15 cellular contexts compared by ENCODE assay signal in genomic region chr6:35970181-35970580, GRCh38. TPM values are rescaled to one million over a fixed set of nuclear protein-coding genes. Genes with fewer than 3 reads are reported as not detected.
DNase-seq lines count a peak whose midpoint lies in the region; ATAC-seq and TF ChIP-seq lines count a peak whose summit lies in the region.
"Had no signal": no experiment of that assay in that cellular context is flagged by ENCODE, and none has a peak within 500 bp of the region (broad histone marks: within the 10 kb centered on the region; RNA-seq: fewer than 3 reads in every experiment).

No MANE protein-coding gene starts in this region.

- TF ChIP-seq CTCF in IMR-90 (conservative IDR thresholded peaks at IDR 0.05; ENCODE audit: low read depth, low read length) (no peak), cardiac fibroblast (IDR thresholded peaks at IDR 0.05; ENCODE audit: low read depth, low read length) (no peak), GM13977 (IDR thresholded peaks at IDR 0.05; ENCODE audit: extremely low read depth, insufficient read depth, missing control alignments) (no peak), upper lobe of right lung (IDR thresholded peaks at IDR 0.05) (no peak)

- H2BK15ac ChIP-seq in IMR-90 (ENCODE audit: low read depth, low read length), result no peak overlapping the region; the same call in 2 of the 3 replicates

- dilution Hi-C loops in IMR-90 (cut with HindIII; ENCODE audit: low sequenced_read_pairs, unreplicated experiment), result no loop called here

- CTCF ChIA-PET in IMR-90 (lab: Yijun Ruan, JAX), result no interaction called here

- no peaks in the 10 kb centered on the region for H3K36me3 ChIP-seq in IMR-90 (ENCODE audit: control insufficient read depth, insufficient read depth, low read length)
- H3K36me3 ChIP-seq in upper lobe of right lung, result no peaks in the 10 kb centered on the region
- H3K36me3 ChIP-seq: BLaER1, SJSA1 had no signal

- H4K8ac ChIP-seq in IMR-90 (ENCODE audit: low read depth in 2 of 2, low read length in 2 of 2), result peak overlapping the region in 1 of 2 experiments; percentile 81; a peak in 3 of 4 replicates

- H3K27me3 ChIP-seq in IMR-90 (ENCODE audit: control insufficient read depth, insufficient read depth, low read length) (no peaks in the 10 kb centered on the region; the same call in 1 of the 2 replicates), upper lobe of right lung (no peaks in the 10 kb centered on the region)
- H3K27me3 ChIP-seq: BLaER1, SJSA1 had no signal

- no peak overlapping the region for H2BK5ac ChIP-seq in IMR-90 (ENCODE audit: low read depth, low read length, poor library complexity, severe bottlenecking)

- H4K91ac ChIP-seq in IMR-90 (ENCODE audit: insufficient read depth, low read depth, low read length), result no peak overlapping the region

- H3K9me1 ChIP-seq in IMR-90 (ENCODE audit: insufficient read depth, low read length), result no peaks in the 10 kb centered on the region; the same call in 1 of the 2 replicates

- H2AK5ac ChIP-seq in IMR-90 (ENCODE audit: low read depth, low read length), result no peak overlapping the region

- intact Hi-C loops in IMR-90 (cut with micrococcal nuclease), result no loop called here
- intact Hi-C loops in upper lobe of right lung (cut with DNase I), result no loop called here

- no peak overlapping the region for H2BK120ac ChIP-seq in IMR-90 (ENCODE audit: low read depth, low read length)

- no TSS peak for BruUV-seq in IMR-90 (replicated peaks; lab: Mats Ljungman, UMichigan)

- peak; percentile 77 for ATAC-seq in IMR-90 (ENCODE audit: low read depth)
- ATAC-seq in upper lobe of right lung, result no peak
- ATAC-seq in GM18858 (IDR thresholded peaks at IDR 0.05; ENCODE audit: unreplicated experiment), result no peak
- ATAC-seq: sciatic nerve; stimulated activated naive CD8-positive, alpha-beta T cell treated with anti-CD3 and anti-CD28 coated beads, Interleukin-15, Interleukin-2, amounts not matched to agents 100 U/mL and 50 U/mL, for 24 hours had no signal

- H3K56ac ChIP-seq in IMR-90 (ENCODE audit: extremely low read depth, insufficient read depth, low read length), result no peak overlapping the region

- H3K27ac ChIP-seq in IMR-90 (ENCODE audit: insufficient read depth, low read length), result no peak overlapping the region
- H3K27ac ChIP-seq in upper lobe of right lung, result no peak overlapping the region
- H3K27ac ChIP-seq: BLaER1, SJSA1 had no signal

- H4K5ac ChIP-seq in IMR-90 (ENCODE audit: low read depth, low read length), result peak overlapping the region; percentile 85; the same call in 1 of the 2 replicates

- no CpG with 5 or more reads among the region's 4 CpGs for WGBS in IMR-90 (ENCODE audit: extremely low coverage in 2 of 2, insufficient read length in 1 of 2), 2 experiments

- H2BK20ac ChIP-seq in IMR-90 (ENCODE audit: low read depth, low read length), result no peak overlapping the region

- no peak for TF ChIP-seq POLR2A in IMR-90 (IDR thresholded peaks at IDR 0.05; ENCODE audit: low read depth, low read length)

- no peak overlapping the region for H3K9ac ChIP-seq in IMR-90 (ENCODE audit: low read depth, low read length)
- H3K9ac ChIP-seq: BLaER1 had no signal

- no peak overlapping the region for H3K4ac ChIP-seq in IMR-90 (ENCODE audit: low read depth, low read length)

- no peak overlapping the region for H3K23ac ChIP-seq in IMR-90 (ENCODE audit: low read depth, low read length)

- H3K14ac ChIP-seq in IMR-90 (replicated peaks; ENCODE audit: low read depth, low read length), result no peak overlapping the region

- H3K9me3 ChIP-seq in IMR-90 (ENCODE audit: control insufficient read depth, insufficient read depth, low read length) (no peaks in the 10 kb centered on the region), upper lobe of right lung (no peaks in the 10 kb centered on the region)
- H3K9me3 ChIP-seq: BLaER1, SJSA1 had no signal

- no peak overlapping the region for H3K4me2 ChIP-seq in IMR-90 (ENCODE audit: low read depth, low read length)
- H3K4me2 ChIP-seq: BLaER1 had no signal

- no peaks in the 10 kb centered on the region for H3K79me1 ChIP-seq in IMR-90 (ENCODE audit: low read depth in 1 of 2, low read length in 2 of 2)

- H3K4me1 ChIP-seq in IMR-90 (ENCODE audit: control insufficient read depth, insufficient read depth, low read length) (no peaks in the 10 kb centered on the region), upper lobe of right lung (no peaks in the 10 kb centered on the region)
- H3K4me1 ChIP-seq: BLaER1, SJSA1 had no signal

- in situ Hi-C loops in IMR-90 (cut with MboI; ENCODE audit: low sequenced_read_pairs) (loop anchor here (25.0 kb wide), 1 partner anchor 433 kb away; no protein-coding TSS in a partner anchor), GM13977 (cut with MboI; ENCODE audit: low pct_unique_long_range_greater_than_20kb, low sequenced_read_pairs, unreplicated experiment) (no loop called here)

- no peak overlapping the region for H2AK9ac ChIP-seq in IMR-90 (replicated peaks; ENCODE audit: low read depth, low read length, poor library complexity)

- POLR2A ChIA-PET in IMR-90 (lab: Charles Lee; ENCODE audit: unreplicated experiment), result interaction anchor here (0.8 kb wide), 1 partner anchor 10 kb away, joined by 3 read pairs; no protein-coding TSS in a partner anchor

- H3K18ac ChIP-seq in IMR-90 (ENCODE audit: low read depth, low read length), result peak overlapping the region; percentile 72; the same call in 1 of the 2 replicates

- TF ChIP-seq RAD21 in IMR-90 (IDR thresholded peaks at IDR 0.05; ENCODE audit: low read length), result no peak

- DNase-seq in Ammon's horn (ENCODE audit: low spot score), result peak; percentile 28
- peak; percentile 80 for DNase-seq in IMR-90
- peak; percentile 75 to 87 for DNase-seq in cardiac fibroblast (ENCODE audit: low read depth in 2 of 2)
- DNase-seq in kidney glomerular epithelial cell (lab: John Stamatoyannopoulos, UW), result peak; percentile 10
- DNase-seq in central memory CD4-positive, alpha-beta T cell, result no peak
- DNase-seq in GM13977 (ENCODE audit: low spot score), result no peak
- DNase-seq in upper lobe of right lung, result no peak
- DNase-seq: activated naive CD4-positive, alpha-beta T cell treated with Interleukin-2 at 50 U/mL for 16 hours; NCI-H1694; stimulated activated naive CD8-positive, alpha-beta T cell treated with anti-CD3 and anti-CD28 coated beads, Interleukin-15, Interleukin-2, amounts not matched to agents 100 U/mL and 50 U/mL, for 24 hours had no signal

- H2AFZ ChIP-seq in IMR-90 (replicated peaks; ENCODE audit: low read length, poor library complexity), result peak overlapping the region; percentile 60

- no peak overlapping the region for H3K4me3 ChIP-seq in IMR-90 (ENCODE audit: insufficient read depth, low read depth, low read length)
- H3K4me3 ChIP-seq in cardiac fibroblast (replicated peaks in 1 of 2; ENCODE audit: low read depth in 2 of 2, low read length in 2 of 2), result no peak overlapping the region
- H3K4me3 ChIP-seq in upper lobe of right lung, result no peak overlapping the region
- H3K4me3 ChIP-seq: BLaER1, SJSA1 had no signal

- H4K20me1 ChIP-seq in IMR-90 (ENCODE audit: insufficient read depth, low read length), result no peaks in the 10 kb centered on the region
- H4K20me1 ChIP-seq: BLaER1 had no signal

TF ChIP-seq in IMR-90, 13 proteins besides CTCF, POLR2A, EP300 and RAD21:
- TF ChIP-seq BHLHE40 (IDR thresholded peaks at IDR 0.05; ENCODE audit: low read depth, low read length) (no peak), SMC3 (IDR thresholded peaks at IDR 0.05; ENCODE audit: low read depth, low read length) (no peak), ELK1 (IDR thresholded peaks at IDR 0.05; ENCODE audit: borderline replicate concordance, low read depth, low read length) (no peak), USF2 (IDR thresholded peaks at IDR 0.05; ENCODE audit: low read depth, low read length) (0 out of 2 replicates have a peak, but pooled peaks have one; percentile 10), RFX5 (IDR thresholded peaks at IDR 0.05; ENCODE audit: low read depth, low read length) (no peak), RCOR1 (IDR thresholded peaks at IDR 0.05; ENCODE audit: insufficient replicate concordance, low read length) (no peak), MXI1 (IDR thresholded peaks at IDR 0.05; ENCODE audit: borderline replicate concordance, low read depth, low read length) (no peak), MAZ (IDR thresholded peaks at IDR 0.05; ENCODE audit: borderline replicate concordance, low read depth, low read length) (no peak), FOS (IDR thresholded peaks at IDR 0.05; ENCODE audit: low read depth, low read length) (peak; percentile 49; the same call in 1 of the 2 replicates), CEBPB (IDR thresholded peaks at IDR 0.05; ENCODE audit: low read depth, low read length) (peak; percentile 74), CHD1 (IDR thresholded peaks at IDR 0.05; ENCODE audit: low read depth, low read length) (no peak)
TF ChIP-seq in IMR-90: peak in this region for 3.

RNA-seq across cellular contexts. Expression of gene SRPK1, which starts 49.3 kb away (rescaled TPM):
- total RNA-seq in IMR-90 (2012; rRNA removed), result 44.6 and 92.8 TPM in 2 replicates
- 17.6 and 22.5 TPM in 2 replicates for polyA plus RNA-seq in IMR-90 (2012; rRNA removed)
- polyA plus RNA-seq in IMR-90 (2012; cell fraction: cytosol; rRNA removed), result 4.2 and 6.1 TPM in 2 replicates
- polyA plus RNA-seq in IMR-90 (2012; cell fraction: nucleus; rRNA removed; ENCODE audit: low replicate concordance), result 9.1 and 34.1 TPM in 2 replicates
- 40.6 TPM for total RNA-seq in upper lobe of right lung

RNA-seq across cellular contexts. Expression of gene SLC26A8, which starts 54.3 kb away (rescaled TPM):
- not detected in 2 replicates for total RNA-seq in IMR-90 (2012; rRNA removed)
- 0.07 TPM in 1 of 2 replicates, not detected in the other for polyA plus RNA-seq in IMR-90 (2012; rRNA removed)
- not detected in 2 replicates for polyA plus RNA-seq in IMR-90 (2012; cell fraction: cytosol; rRNA removed)
- polyA plus RNA-seq in IMR-90 (2012; cell fraction: nucleus; rRNA removed; ENCODE audit: low replicate concordance), result not detected in 2 replicates
- 0.52 TPM for total RNA-seq in upper lobe of right lung
- total RNA-seq: myocyte, SJSA1 had no signal

RNA-seq across cellular contexts. Expression of gene MAPK14, which starts 57.4 kb away (rescaled TPM):
- total RNA-seq in IMR-90 (2012; rRNA removed) (69.7 and 74.4 TPM in 2 replicates), upper lobe of right lung (60.6 TPM)
- 22.6 and 28.4 TPM in 2 replicates for polyA plus RNA-seq in IMR-90 (2012; rRNA removed)
- 8.9 and 12.3 TPM in 2 replicates for polyA plus RNA-seq in IMR-90 (2012; cell fraction: cytosol; rRNA removed)
- polyA plus RNA-seq in IMR-90 (2012; cell fraction: nucleus; rRNA removed; ENCODE audit: low replicate concordance), result 19.6 and 68.9 TPM in 2 replicates

Comparison
In these comparisons a context has a peak if more than half of its experiments do, and no peak if none do; other contexts are left out.
1. DNase-seq: peak in Ammon's horn (single experiment), IMR-90 (single experiment), cardiac fibroblast (2 of 2) and kidney glomerular epithelial cell (single experiment); none in central memory CD4-positive, alpha-beta T cell (single experiment), GM13977 (single experiment) and upper lobe of right lung (single experiment).